Comparison of ENCODE assay signal across 24 cellular contexts in the genomic region with DNA sequence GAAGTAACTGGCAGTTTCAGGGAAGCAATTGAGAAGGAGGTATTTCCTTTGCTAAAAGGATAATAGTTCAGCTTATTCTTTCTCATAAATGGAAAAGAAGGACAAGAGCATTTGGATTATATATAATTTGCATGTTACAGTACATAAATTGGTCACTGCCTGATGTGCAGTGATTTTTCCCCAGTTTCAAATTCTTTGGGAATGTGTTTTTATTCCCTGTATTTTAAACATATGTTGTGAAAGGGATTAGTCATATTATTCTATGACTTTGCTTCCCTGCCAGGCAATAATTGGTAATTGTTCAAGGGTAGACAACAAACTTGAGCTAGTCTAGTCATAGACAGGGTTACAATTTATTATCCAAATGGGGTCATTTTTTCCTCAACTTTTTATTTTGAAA.
"Had no signal": no experiment of that assay in that cellular context is flagged by ENCODE, and none has a peak within 500 bp of the region (broad histone marks: within the 10 kb centered on the region; RNA-seq: fewer than 3 reads in every experiment).

No MANE protein-coding gene starts in this region.

- H3K9me3 ChIP-seq: body of pancreas, colonic mucosa, left ventricle myocardium inferior, mucosa of descending colon, right lobe of liver, thyroid gland, upper lobe of right lung had no signal

- DNase-seq: activated CD4-positive, alpha-beta T cell treated with anti-CD3 and anti-CD28 coated beads for 4 hours; activated CD4-positive, alpha-beta T cell treated with anti-CD3 and anti-CD28 coated beads, Interleukin-2, amount 50 U/mL, for 4 hours; activated naive CD4-positive, alpha-beta T cell treated with Interleukin-2 at 50 U/mL for 16 hours; activated T-cell treated with anti-CD3 and anti-CD28 coated beads for 4 hours; activated T-cell treated with anti-CD3 and anti-CD28 coated beads, Interleukin-2, amount 50 U/mL, for 72 hours; anterior cingulate cortex; body of pancreas; colonic mucosa; dorsolateral prefrontal cortex; effector memory CD4-positive, alpha-beta T cell; erythroblast; islet precursor cell; left ventricle myocardium inferior; mucosa of descending colon; right lobe of liver; stimulated activated CD4-positive, alpha-beta T cell treated with anti-CD3 and anti-CD28 coated beads, Interleukin-2, amount 100 ng/mL, for 48 hours; substantia nigra; thyroid gland; upper lobe of right lung had no signal

- ATAC-seq: activated T-cell treated with anti-CD3 and anti-CD28 coated beads, Interleukin-2, amount 50 U/mL, for 72 hours; body of pancreas; natural killer cell treated with Interleukin-12 subunit alpha and Interleukin-12 subunit beta and Interleukin-15 and Interleukin-18, amount 100 ng/mL, for 72 hours; right lobe of liver; upper lobe of right lung had no signal

- H3K9me3 Mint-ChIP-seq: natural killer cell treated with Interleukin-12 subunit alpha and Interleukin-12 subunit beta and Interleukin-15 and Interleukin-18, amount 100 ng/mL, for 72 hours; stimulated activated naive CD8-positive, alpha-beta T cell treated with anti-CD3 and anti-CD28 coated beads, Interleukin-15, Interleukin-2, amounts not matched to agents 100 ng/mL and 50 ng/mL, for 24 hours had no signal

- H3K4me1 ChIP-seq: body of pancreas, colonic mucosa, thyroid gland, upper lobe of right lung had no signal

- H3K27me3 ChIP-seq: body of pancreas, colonic mucosa, dorsolateral prefrontal cortex, right lobe of liver, thyroid gland, upper lobe of right lung had no signal

- H3K4me3 ChIP-seq: body of pancreas, colonic mucosa, dorsolateral prefrontal cortex, left ventricle myocardium inferior, lung, mucosa of descending colon, right lobe of liver, thyroid gland, upper lobe of right lung had no signal

- H3K27ac Mint-ChIP-seq: activated naive CD8-positive, alpha-beta T cell; activated T-cell treated with anti-CD3 and anti-CD28 coated beads, Interleukin-2, amount 50 U/mL, for 72 hours; natural killer cell treated with Interleukin-12 subunit alpha and Interleukin-12 subunit beta and Interleukin-15 and Interleukin-18, amount 100 ng/mL, for 72 hours; stimulated activated naive CD8-positive, alpha-beta T cell treated with anti-CD3 and anti-CD28 coated beads, Interleukin-15, Interleukin-2, amounts not matched to agents 100 ng/mL and 50 ng/mL, for 24 hours had no signal

- H3K4me3 Mint-ChIP-seq: activated naive CD8-positive, alpha-beta T cell; activated T-cell treated with anti-CD3 and anti-CD28 coated beads, Interleukin-2, amount 50 U/mL, for 72 hours; natural killer cell treated with Interleukin-12 subunit alpha and Interleukin-12 subunit beta and Interleukin-15 and Interleukin-18, amount 100 ng/mL, for 72 hours; stimulated activated naive CD8-positive, alpha-beta T cell treated with anti-CD3 and anti-CD28 coated beads, Interleukin-15, Interleukin-2, amounts not matched to agents 100 ng/mL and 50 ng/mL, for 24 hours had no signal

- H3K36me3 Mint-ChIP-seq: activated naive CD8-positive, alpha-beta T cell; natural killer cell treated with Interleukin-12 subunit alpha and Interleukin-12 subunit beta and Interleukin-15 and Interleukin-18, amount 100 ng/mL, for 72 hours had no signal

- H3K27ac ChIP-seq: body of pancreas, colonic mucosa, dorsolateral prefrontal cortex, left ventricle myocardium inferior, right lobe of liver, thyroid gland, upper lobe of right lung, VCaP had no signal

- H3K36me3 ChIP-seq: colonic mucosa, left ventricle myocardium inferior, right lobe of liver, thyroid gland, upper lobe of right lung had no signal
